20 cellular contexts compared by ENCODE assay signal in the genomic region with DNA sequence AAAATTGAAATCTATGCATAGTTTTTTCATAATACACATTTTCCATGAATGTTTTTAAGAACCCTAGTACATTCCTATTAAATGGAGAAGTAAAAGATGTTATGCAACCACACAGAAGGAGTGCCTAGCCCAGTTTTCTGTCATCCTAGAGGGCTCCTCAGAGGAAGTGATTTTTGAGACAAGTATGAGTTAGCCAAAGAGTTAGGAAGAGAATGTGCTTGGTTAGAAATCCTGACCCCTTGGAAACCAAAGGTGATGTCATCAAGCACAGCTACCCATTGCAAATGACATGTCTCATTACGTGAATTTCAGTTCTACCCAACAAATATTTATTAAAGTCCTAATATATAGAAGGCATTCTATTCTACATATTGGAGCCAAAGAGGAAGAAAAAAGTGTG.
A peak's percentile ranks its signal among the peaks of the same experiment; 100 is the strongest.
DNase-seq lines count a peak whose midpoint lies in the region; ATAC-seq and TF ChIP-seq lines count a peak whose summit lies in the region.
"Had no signal": no experiment of that assay in that cellular context is flagged by ENCODE, and none has a peak within 500 bp of the region (broad histone marks: within the 10 kb centered on the region; RNA-seq: fewer than 3 reads in every experiment).

No MANE protein-coding gene starts in this region.

- peak; percentile 49 for DNase-seq in AG10803 (ENCODE audit: low read depth)
- DNase-seq in IMR-90: peak; percentile 37
- DNase-seq in adipocyte (ENCODE audit: low read depth): peak; percentile 32
- DNase-seq in foreskin melanocyte: peak; percentile 4
- DNase-seq in NCI-H1436 treated with DMSO at 0.1 percent for 48 hours (lab: John Stamatoyannopoulos, UW): no peak
- no peak for DNase-seq in activated CD4-positive, alpha-beta T cell treated with anti-CD3 and anti-CD28 coated beads, Interleukin-2, amount 50 U/mL, for 4 hours
- DNase-seq: activated CD4-positive, alpha-beta T cell treated with anti-CD3 and anti-CD28 coated beads, Interleukin-2, amount 10 ng/mL, durations not matched to agents 7 days and 5 days; activated naive CD4-positive, alpha-beta T cell treated with anti-CD3 and anti-CD28 coated beads, Interleukin-2, amount 10 ng/mL, durations not matched to agents 7 days and 5 days; CD8-positive, alpha-beta T cell; DMS79; kidney; NCI-H1105 treated with DMSO at 0.1 percent for 48 hours; NCI-H774; nucleus accumbens; RPMI8226; stimulated activated naive CD8-positive, alpha-beta T cell treated with anti-CD3 and anti-CD28 coated beads, Interleukin-15, amount 100 ng/mL, for 72 hours; SW 1271 had no signal

- no peak overlapping the region for H3K9ac ChIP-seq in IMR-90 (ENCODE audit: low read depth, low read length)
- no peak overlapping the region for H3K9ac ChIP-seq in adipocyte (ENCODE audit: low read length)

- POLR2A ChIA-PET in IMR-90 (lab: Charles Lee; ENCODE audit: unreplicated experiment): no interaction called here

- no peak overlapping the region for H3K23ac ChIP-seq in IMR-90 (ENCODE audit: low read depth, low read length)

- intact Hi-C loops in IMR-90 (cut with micrococcal nuclease): loop anchor here (5.0 kb wide), 1 partner anchor 111 kb away; no protein-coding TSS in a partner anchor

- H2AK5ac ChIP-seq in IMR-90 (ENCODE audit: low read depth, low read length): no peak overlapping the region

- no peak overlapping the region for H3K4ac ChIP-seq in IMR-90 (ENCODE audit: low read depth, low read length)

- H3K4me3 ChIP-seq in AG10803 (ENCODE audit: low read length): no peak overlapping the region
- no peak overlapping the region for H3K4me3 ChIP-seq in IMR-90 (ENCODE audit: insufficient read depth, low read depth, low read length)
- no peak overlapping the region for H3K4me3 ChIP-seq in adipocyte (ENCODE audit: low read length)
- H3K4me3 ChIP-seq: body of pancreas had no signal

- no TSS peak for BruUV-seq in IMR-90 (replicated peaks; lab: Mats Ljungman, UMichigan)

- H4K20me1 ChIP-seq in IMR-90 (ENCODE audit: insufficient read depth, low read length): no peaks in the 10 kb centered on the region

- H3K27me3 ChIP-seq in IMR-90 (ENCODE audit: control insufficient read depth, insufficient read depth, low read length) (no peaks in the 10 kb centered on the region), adipocyte (replicated peaks; ENCODE audit: control insufficient read depth, insufficient read depth, low read length) (no peaks in the 10 kb centered on the region)
- H3K27me3 ChIP-seq: body of pancreas had no signal

- H2BK20ac ChIP-seq in IMR-90 (ENCODE audit: low read depth, low read length): no peak overlapping the region

- no peak overlapping the region for H4K8ac ChIP-seq in IMR-90 (ENCODE audit: low read depth in 2 of 2, low read length in 2 of 2)

- no peak overlapping the region for H3K18ac ChIP-seq in IMR-90 (ENCODE audit: low read depth, low read length)

- TF ChIP-seq CTCF in AG10803 (conservative IDR thresholded peaks at IDR 0.05; ENCODE audit: low read length) (no peak), IMR-90 (conservative IDR thresholded peaks at IDR 0.05; ENCODE audit: low read depth, low read length) (no peak)

- H3K9me1 ChIP-seq in IMR-90 (ENCODE audit: insufficient read depth, low read length): no peaks in the 10 kb centered on the region

- no peaks in the 10 kb centered on the region for H3K79me1 ChIP-seq in IMR-90 (ENCODE audit: low read depth in 1 of 2, low read length in 2 of 2)

- no peak overlapping the region for H2BK5ac ChIP-seq in IMR-90 (ENCODE audit: low read depth, low read length, poor library complexity, severe bottlenecking)

- H4K5ac ChIP-seq in IMR-90 (ENCODE audit: low read depth, low read length): no peak overlapping the region

- H3K56ac ChIP-seq in IMR-90 (ENCODE audit: extremely low read depth, insufficient read depth, low read length): no peak overlapping the region

- H3K4me1 ChIP-seq in IMR-90 (ENCODE audit: control insufficient read depth, insufficient read depth, low read length): no peaks in the 10 kb centered on the region; the same call in 1 of the 2 replicates
- H3K4me1 ChIP-seq in adipocyte (ENCODE audit: control insufficient read depth, insufficient read depth, low read length): peaks cover 5% of the 10 kb centered on the region
- H3K4me1 ChIP-seq: body of pancreas had no signal

- dilution Hi-C loops in IMR-90 (cut with HindIII; ENCODE audit: low sequenced_read_pairs, unreplicated experiment): no loop called here

- WGBS in IMR-90 (ENCODE audit: extremely low coverage in 2 of 2, insufficient read length in 1 of 2), 2 experiments: no CpG with 5 or more reads among the region's 1 CpG

- TF ChIP-seq POLR2A in IMR-90 (IDR thresholded peaks at IDR 0.05; ENCODE audit: low read depth, low read length): no peak

- no peak; the same call in 1 of the 2 replicates for ATAC-seq in IMR-90 (ENCODE audit: low read depth)
- no peak for ATAC-seq in HG03457 (IDR thresholded peaks at IDR 0.05; ENCODE audit: unreplicated experiment)
- no peak for ATAC-seq in HG03469 (IDR thresholded peaks at IDR 0.05; ENCODE audit: unreplicated experiment)
- ATAC-seq: body of pancreas; CD8-positive, alpha-beta T cell; stimulated activated naive CD8-positive, alpha-beta T cell treated with anti-CD3 and anti-CD28 coated beads, Interleukin-15, amount 100 ng/mL, for 72 hours had no signal

- H3K36me3 ChIP-seq in IMR-90 (ENCODE audit: control insufficient read depth, insufficient read depth, low read length) (no peaks in the 10 kb centered on the region), adipocyte (ENCODE audit: control insufficient read depth, insufficient read depth, low read length, severe bottlenecking) (no peaks in the 10 kb centered on the region)

- no peak overlapping the region for H2AK9ac ChIP-seq in IMR-90 (replicated peaks; ENCODE audit: low read depth, low read length, poor library complexity)

- no peak overlapping the region for H2BK15ac ChIP-seq in IMR-90 (ENCODE audit: low read depth, low read length)

- H3K27ac ChIP-seq in IMR-90 (ENCODE audit: insufficient read depth, low read length): no peak overlapping the region
- H3K27ac ChIP-seq: body of pancreas had no signal

- H3K4me2 ChIP-seq in IMR-90 (ENCODE audit: low read depth, low read length): no peak overlapping the region

- H3K9me3 ChIP-seq in IMR-90 (ENCODE audit: control insufficient read depth, insufficient read depth, low read length) (no peaks in the 10 kb centered on the region), adipocyte (ENCODE audit: control insufficient read depth, low read length) (no peaks in the 10 kb centered on the region)
- H3K9me3 ChIP-seq: body of pancreas had no signal

- H3K14ac ChIP-seq in IMR-90 (replicated peaks; ENCODE audit: low read depth, low read length): no peak overlapping the region

- H2BK120ac ChIP-seq in IMR-90 (ENCODE audit: low read depth, low read length): no peak overlapping the region

- CTCF ChIA-PET in IMR-90 (lab: Yijun Ruan, JAX): interaction anchor here (1.1 to 1.2 kb wide), 2 partner anchors 17 to 24 kb away, joined by 3 read pairs; no protein-coding TSS in a partner anchor

- H4K91ac ChIP-seq in IMR-90 (ENCODE audit: insufficient read depth, low read depth, low read length): no peak overlapping the region

- in situ Hi-C loops in IMR-90 (cut with MboI; ENCODE audit: low sequenced_read_pairs): no loop called here

- H2AFZ ChIP-seq in IMR-90 (replicated peaks; ENCODE audit: low read length, poor library complexity): no peak overlapping the region

- no peak for TF ChIP-seq RAD21 in IMR-90 (IDR thresholded peaks at IDR 0.05; ENCODE audit: low read length)

TF ChIP-seq in IMR-90, 13 proteins besides CTCF, POLR2A, EP300 and RAD21:
- TF ChIP-seq CEBPB (IDR thresholded peaks at IDR 0.05; ENCODE audit: low read depth, low read length): peak; percentile 22; the same call in 1 of the 2 replicates
- TF ChIP-seq, protein P1, sequence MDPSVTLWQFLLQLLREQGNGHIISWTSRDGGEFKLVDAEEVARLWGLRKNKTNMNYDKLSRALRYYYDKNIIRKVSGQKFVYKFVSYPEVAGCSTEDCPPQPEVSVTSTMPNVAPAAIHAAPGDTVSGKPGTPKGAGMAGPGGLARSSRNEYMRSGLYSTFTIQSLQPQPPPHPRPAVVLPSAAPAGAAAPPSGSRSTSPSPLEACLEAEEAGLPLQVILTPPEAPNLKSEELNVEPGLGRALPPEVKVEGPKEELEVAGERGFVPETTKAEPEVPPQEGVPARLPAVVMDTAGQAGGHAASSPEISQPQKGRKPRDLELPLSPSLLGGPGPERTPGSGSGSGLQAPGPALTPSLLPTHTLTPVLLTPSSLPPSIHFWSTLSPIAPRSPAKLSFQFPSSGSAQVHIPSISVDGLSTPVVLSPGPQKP (IDR thresholded peaks at IDR 0.05; ENCODE audit: borderline replicate concordance, low read depth, low read length): no peak
TF ChIP-seq in IMR-90: peak in this region for 1.

Comparison
In these comparisons a context has a peak if more than half of its experiments do, and no peak if none do; other contexts are left out.
1. DNase-seq: peak in AG10803 (single experiment), IMR-90 (single experiment), adipocyte (single experiment) and foreskin melanocyte (single experiment); none in NCI-H1436 treated with DMSO at 0.1 percent for 48 hours (single experiment) and activated CD4-positive, alpha-beta T cell treated with anti-CD3 and anti-CD28 coated beads, Interleukin-2, amount 50 U/mL, for 4 hours (0 of 2).